Comparison of ENCODE assay signal across 8 cellular contexts in the genomic region with DNA sequence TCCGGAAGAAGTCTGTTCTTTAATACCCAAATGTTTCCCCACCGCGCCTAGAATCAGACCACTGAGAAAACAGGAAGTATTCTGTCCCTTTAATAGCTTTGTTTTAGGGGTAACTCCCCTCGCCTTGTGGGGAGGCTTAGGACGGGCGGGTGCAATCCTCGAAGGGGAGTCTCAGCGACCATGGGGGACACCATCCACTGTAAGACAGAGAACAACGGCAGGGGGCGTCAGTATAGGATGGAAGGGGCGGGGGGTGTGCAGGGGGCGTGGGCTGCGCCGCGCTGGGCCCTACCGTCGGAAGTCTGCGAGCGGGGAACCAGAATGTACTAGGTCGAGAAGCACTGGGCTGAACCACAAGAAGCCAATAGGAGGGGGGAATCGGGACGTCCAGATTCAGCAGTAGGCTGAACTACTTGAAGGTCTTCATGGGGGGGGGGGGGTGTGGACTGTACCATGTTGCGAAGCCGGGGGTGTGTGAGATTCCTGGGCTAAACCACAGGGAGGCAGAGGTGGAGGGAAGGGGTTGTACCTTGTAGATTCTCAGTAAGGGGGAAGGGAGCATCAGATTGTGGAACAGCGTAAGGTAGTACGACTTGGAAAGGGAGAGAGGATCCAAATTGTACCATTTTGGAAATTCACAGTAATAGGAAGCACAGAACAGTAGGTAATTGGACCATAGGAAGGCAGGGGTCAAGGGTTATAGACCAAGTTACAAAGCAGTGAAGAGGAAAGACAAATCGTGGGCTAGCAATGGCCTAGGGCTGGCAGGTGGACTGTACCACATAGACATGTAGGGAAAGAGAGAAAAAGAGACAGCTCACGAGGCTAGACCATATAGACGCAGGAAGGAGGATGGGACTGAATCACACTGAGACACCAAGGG. TPM values are rescaled to one million over a fixed set of nuclear protein-coding genes. Genes with fewer than 3 reads are reported as not detected.
DNase-seq lines count a peak whose midpoint lies in the region; ATAC-seq, FAIRE-seq and TF ChIP-seq lines count a peak whose summit lies in the region.

No MANE protein-coding gene starts in this region.

- H3K9me3 ChIP-seq in A549 = no peaks in the 10 kb centered on the region

- H3K27me3 ChIP-seq in kidney epithelial cell (ENCODE audit: control insufficient read depth, insufficient read depth, low read length) = peaks cover 3% of the 10 kb centered on the region

- H3K4me2 ChIP-seq in A549 = peak overlapping the region; percentile 100

- TF ChIP-seq CTCF in A549 (IDR thresholded peaks at IDR 0.05) (no peak), kidney epithelial cell (IDR thresholded peaks at IDR 0.05; ENCODE audit: insufficient read depth, low read length, poor library complexity, severe bottlenecking) (peak; percentile 21)

- CTCF ChIA-PET in A549 (lab: Yijun Ruan, JAX) = interaction anchor here (1.2 to 1.7 kb wide), 2 partner anchors 21 to 36 kb away, joined by 3 to 4 read pairs; no protein-coding TSS in a partner anchor

- no peak for TF ChIP-seq EP300 in A549 (IDR thresholded peaks at IDR 0.05)

- peak overlapping the region; percentile 89 to 92 for H3K27ac ChIP-seq in A549

- H3K4me1 ChIP-seq in A549 = peaks cover 37% of the 10 kb centered on the region

- POLR2A ChIA-PET in A549 (lab: Yijun Ruan, JAX) = interaction anchor here (0.6 to 1.4 kb wide), 4 partner anchors 10 to 607 kb away, joined by 3 to 5 read pairs (median 4); partner anchors contain the start of genes RPL18 and SPHK2

- H3K36me3 ChIP-seq in kidney epithelial cell (ENCODE audit: control insufficient read depth, insufficient read depth, low read length) = no peaks in the 10 kb centered on the region

- TF ChIP-seq RAD21 in A549 (conservative IDR thresholded peaks at IDR 0.05 in 1 of 2, IDR thresholded peaks at IDR 0.05 in 1 of 2) = no peak

- no peak; the same call in 1 of the 2 replicates for TF ChIP-seq POLR2A in A549 (IDR thresholded peaks at IDR 0.05; ENCODE audit: low read length)

- DNase-seq in A549 (ENCODE audit: low read depth in 1 of 2, low spot score in 1 of 2) = peak; percentile 87 to 98
- peak; percentile 85 for DNase-seq in NCI-H226
- peak; percentile 72 for DNase-seq in activated CD4-positive, CD25-positive, alpha-beta regulatory T cell treated with anti-CD3 and anti-CD28 coated beads, Interleukin-2, amount 50 U/mL, for 16 hours (ENCODE audit: low read depth, low spot score)
- peak; percentile 98 for DNase-seq in cerebellar cortex (ENCODE audit: low spot score)
- DNase-seq in kidney epithelial cell (ENCODE audit: low read depth) = no peak
- DNase-seq in stimulated activated CD4-positive, alpha-beta T cell treated with anti-CD3 and anti-CD28 coated beads, Interleukin-15, amount 100 ng/mL, for 1 hour (ENCODE audit: low read depth in 1 of 2, low spot score in 1 of 2) = peak; percentile 58 to 67

- 18% methylated on average over 21 of the region's 29 CpGs for WGBS in A549 (ENCODE audit: missing lambda C conversion rate)

- ATAC-seq in A549 (peak; percentile 11 to 45; a peak in 5 of 6 replicates), GM18517 (IDR thresholded peaks at IDR 0.05; ENCODE audit: unreplicated experiment) (peak; percentile 22), HG03139 (IDR thresholded peaks at IDR 0.05; ENCODE audit: unreplicated experiment) (peak; percentile 17)

- H3K4me3 ChIP-seq in A549 (peak overlapping the region; percentile 71), kidney epithelial cell (ENCODE audit: low read depth, low read length) (peak overlapping the region; percentile 56)

- no peak for FAIRE-seq in A549 (lab: Jason Lieb, UNC)

TF ChIP-seq in A549, 52 proteins besides CTCF, POLR2A, EP300 and RAD21 (continues in another document):
- TF ChIP-seq HOXA7 (CRISPR knock-in tag; IDR thresholded peaks at IDR 0.05) = no peak
- TF ChIP-seq GATA3 (IDR thresholded peaks at IDR 0.05; ENCODE audit: borderline replicate concordance) = peak; percentile 69
- peak; percentile 41 to 50; a peak in 2 of 5 replicates for TF ChIP-seq JUN (IDR thresholded peaks at IDR 0.05)
- TF ChIP-seq MAZ (IDR thresholded peaks at IDR 0.05; ENCODE audit: borderline replicate concordance, low read depth, low read length) = 0 out of 2 replicates have a peak, but pooled peaks have one; percentile 21
- TF ChIP-seq, protein P1, sequence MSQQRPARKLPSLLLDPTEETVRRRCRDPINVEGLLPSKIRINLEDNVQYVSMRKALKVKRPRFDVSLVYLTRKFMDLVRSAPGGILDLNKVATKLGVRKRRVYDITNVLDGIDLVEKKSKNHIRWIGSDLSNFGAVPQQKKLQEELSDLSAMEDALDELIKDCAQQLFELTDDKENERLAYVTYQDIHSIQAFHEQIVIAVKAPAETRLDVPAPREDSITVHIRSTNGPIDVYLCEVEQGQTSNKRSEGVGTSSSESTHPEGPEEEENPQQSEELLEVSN (IDR thresholded peaks at IDR 0.05; ENCODE audit: borderline replicate concordance, low read depth) = no peak
- TF ChIP-seq HOXB5 (CRISPR knock-in tag; IDR thresholded peaks at IDR 0.05) = no peak
- TF ChIP-seq BHLHE40 (IDR thresholded peaks at IDR 0.05; ENCODE audit: low read depth, low read length) = peak; percentile 90
- TF ChIP-seq KDM1A (IDR thresholded peaks at IDR 0.05; ENCODE audit: low read depth) = no peak
- TF ChIP-seq EHMT2 (IDR thresholded peaks at IDR 0.05; ENCODE audit: low read depth) = no peak
- TF ChIP-seq CBX8 (IDR thresholded peaks at IDR 0.05) = no peak
- TF ChIP-seq, protein P2, sequence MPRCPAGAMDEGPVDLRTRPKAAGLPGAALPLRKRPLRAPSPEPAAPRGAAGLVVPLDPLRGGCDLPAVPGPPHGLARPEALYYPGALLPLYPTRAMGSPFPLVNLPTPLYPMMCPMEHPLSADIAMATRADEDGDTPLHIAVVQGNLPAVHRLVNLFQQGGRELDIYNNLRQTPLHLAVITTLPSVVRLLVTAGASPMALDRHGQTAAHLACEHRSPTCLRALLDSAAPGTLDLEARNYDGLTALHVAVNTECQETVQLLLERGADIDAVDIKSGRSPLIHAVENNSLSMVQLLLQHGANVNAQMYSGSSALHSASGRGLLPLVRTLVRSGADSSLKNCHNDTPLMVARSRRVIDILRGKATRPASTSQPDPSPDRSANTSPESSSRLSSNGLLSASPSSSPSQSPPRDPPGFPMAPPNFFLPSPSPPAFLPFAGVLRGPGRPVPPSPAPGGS (IDR thresholded peaks at IDR 0.05) = peak; percentile 52; the same call in 1 of the 3 replicates
- no peak for TF ChIP-seq TP53 (CRISPR knock-in tag; IDR thresholded peaks at IDR 0.05)
- no peak for TF ChIP-seq JUNB (IDR thresholded peaks at IDR 0.05)
- no peak for TF ChIP-seq KDM5A (IDR thresholded peaks at IDR 0.05)
- TF ChIP-seq HEYL (CRISPR knock-in tag; IDR thresholded peaks at IDR 0.05) = no peak
- peak; percentile 27; the same call in 1 of the 2 replicates for TF ChIP-seq PHF8 (IDR thresholded peaks at IDR 0.05; ENCODE audit: borderline replicate concordance, low read depth)
- 0 out of 3 replicates have a peak, but pooled peaks have one; percentile 14 for TF ChIP-seq SMC3 (IDR thresholded peaks at IDR 0.05)

RNA-seq across cellular contexts. Expression of gene DBP, which starts 1.0 kb away (rescaled TPM):
- polyA plus RNA-seq in A549 (2011; rRNA removed) (1.8 and 2.5 TPM in 2 replicates), A549 (2017; fragmentation: RNase III; extraction: RNeasy Plus Mini Kit Qiagen cat#74134 plus additional on column Dnase treatment) (3.8 to 5.5 TPM (median 4.1 TPM) in 3 replicates)
- polyA plus RNA-seq in A549 (2012; cell fraction: cytosol; rRNA removed) = 3.3 and 3.6 TPM in 2 replicates
- 2.1 and 2.5 TPM in 2 replicates for polyA plus RNA-seq in A549 (2012; cell fraction: nucleus; rRNA removed)
- polyA minus RNA-seq in A549 (2011; rRNA and poly(A)+ RNA removed) = 2.2 and 3.9 TPM in 2 replicates
- total RNA-seq in kidney epithelial cell = 1.6 and 3.4 TPM in 2 replicates

RNA-seq across cellular contexts. Expression of gene CA11, which starts 7.8 kb away (rescaled TPM):
- polyA plus RNA-seq in A549 (2011; rRNA removed) (8.8 and 9.8 TPM in 2 replicates), A549 (2017; fragmentation: RNase III; extraction: RNeasy Plus Mini Kit Qiagen cat#74134 plus additional on column Dnase treatment) (12.8 to 21.0 TPM (median 17.5 TPM) in 3 replicates)
- polyA plus RNA-seq in A549 (2012; cell fraction: cytosol; rRNA removed) = 4.3 and 5.3 TPM in 2 replicates
- 3.4 and 12.5 TPM in 2 replicates for polyA plus RNA-seq in A549 (2012; cell fraction: nucleus; rRNA removed)
- polyA minus RNA-seq in A549 (2011; rRNA and poly(A)+ RNA removed) = 5.1 and 6.3 TPM in 2 replicates
- 1.1 and 1.7 TPM in 2 replicates for total RNA-seq in kidney epithelial cell

RNA-seq across cellular contexts. Expression of gene SPHK2, which starts 18.9 kb away (rescaled TPM):
- polyA plus RNA-seq in A549 (2011; rRNA removed) = 5.5 and 6.1 TPM in 2 replicates
- polyA plus RNA-seq in A549 (2012; cell fraction: cytosol; rRNA removed) = 13.7 and 18.6 TPM in 2 replicates
- 37.8 and 64.1 TPM in 2 replicates for polyA plus RNA-seq in A549 (2012; cell fraction: nucleus; rRNA removed)
- 14.7 to 18.3 TPM (median 17.1 TPM) in 3 replicates for polyA plus RNA-seq in A549 (2017; fragmentation: RNase III; extraction: RNeasy Plus Mini Kit Qiagen cat#74134 plus additional on column Dnase treatment)
- 8.5 and 10.8 TPM in 2 replicates for polyA minus RNA-seq in A549 (2011; rRNA and poly(A)+ RNA removed)
- 27.9 and 30.3 TPM in 2 replicates for total RNA-seq in kidney epithelial cell

RNA-seq across cellular contexts. Expression of gene RPL18, which starts 19.2 kb away (rescaled TPM):
- polyA plus RNA-seq in A549 (2011; rRNA removed) (1,390 and 1,780 TPM in 2 replicates), A549 (2017; fragmentation: RNase III; extraction: RNeasy Plus Mini Kit Qiagen cat#74134 plus additional on column Dnase treatment) (2,568 to 2,696 TPM (median 2,647 TPM) in 3 replicates)
- 2,689 and 2,957 TPM in 2 replicates for polyA plus RNA-seq in A549 (2012; cell fraction: cytosol; rRNA removed)
- polyA plus RNA-seq in A549 (2012; cell fraction: nucleus; rRNA removed) = 2,348 and 2,474 TPM in 2 replicates
- 793 and 1,174 TPM in 2 replicates for polyA minus RNA-seq in A549 (2011; rRNA and poly(A)+ RNA removed)
- 2,979 and 3,293 TPM in 2 replicates for total RNA-seq in kidney epithelial cell

RNA-seq across cellular contexts. Expression of gene FAM83E, which starts 23.3 kb away (rescaled TPM):
- polyA plus RNA-seq in A549 (2011; rRNA removed) = 0.16 and 0.45 TPM in 2 replicates
- 0.13 and 0.25 TPM in 2 replicates for polyA plus RNA-seq in A549 (2012; cell fraction: cytosol; rRNA removed)
- 0.29 and 0.73 TPM in 2 replicates for polyA plus RNA-seq in A549 (2012; cell fraction: nucleus; rRNA removed)
- 0.24 to 0.45 TPM (median 0.41 TPM) in 3 replicates for polyA plus RNA-seq in A549 (2017; fragmentation: RNase III; extraction: RNeasy Plus Mini Kit Qiagen cat#74134 plus additional on column Dnase treatment)
- polyA minus RNA-seq in A549 (2011; rRNA and poly(A)+ RNA removed) = 0.45 and 0.73 TPM in 2 replicates
- 0.25 and 2.3 TPM in 2 replicates for total RNA-seq in kidney epithelial cell
